10 cellular contexts compared by ENCODE assay signal in the genomic region with DNA sequence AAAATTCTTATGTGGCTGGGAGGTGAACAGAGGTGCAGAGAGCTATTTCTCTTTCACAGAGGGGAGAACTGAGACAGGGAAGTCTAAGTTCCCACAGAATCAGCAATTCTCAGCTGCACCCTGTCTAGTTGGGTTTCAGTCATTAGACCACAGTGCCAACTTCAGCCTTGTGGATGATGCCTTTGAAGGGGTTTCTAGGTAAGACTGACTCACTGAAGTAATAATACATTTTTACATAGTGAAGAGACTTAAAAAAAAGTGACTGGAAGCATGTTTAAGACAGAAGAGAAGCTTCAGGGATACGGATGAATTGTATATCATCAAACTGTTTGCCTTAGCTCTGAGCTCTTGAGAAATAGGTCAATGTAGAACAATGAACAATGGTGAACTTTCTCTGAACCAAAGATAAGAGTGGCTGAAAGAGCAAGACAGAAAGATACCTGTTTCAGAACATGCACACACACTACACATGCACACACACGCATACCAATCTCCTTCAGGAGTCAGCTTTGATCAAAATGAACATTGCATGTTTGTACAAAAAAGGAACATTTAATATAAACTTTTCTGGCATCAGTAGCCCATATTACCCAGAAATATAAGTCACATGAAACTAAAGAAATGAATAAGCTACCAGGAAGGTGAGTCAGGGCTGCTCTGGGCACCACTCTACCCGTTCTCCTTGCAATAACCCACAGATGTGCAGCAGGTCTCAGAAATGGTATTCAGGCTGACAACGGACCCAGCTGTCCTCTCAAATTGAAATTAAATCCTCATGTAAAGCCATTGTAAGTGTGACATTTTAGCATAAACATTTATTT. TPM values are rescaled to one million over a fixed set of nuclear protein-coding genes. Genes with fewer than 3 reads are reported as not detected.
DNase-seq lines count a peak whose midpoint lies in the region; ATAC-seq, FAIRE-seq and TF ChIP-seq lines count a peak whose summit lies in the region.
"Had no signal": no experiment of that assay in that cellular context is flagged by ENCODE, and none has a peak within 500 bp of the region (broad histone marks: within the 10 kb centered on the region; RNA-seq: fewer than 3 reads in every experiment).

No MANE protein-coding gene starts in this region.

- peak; percentile 90 to 92 for ATAC-seq in activated CD4-positive, CD25-positive, alpha-beta regulatory T cell treated with anti-CD3 and anti-CD28 coated beads, Interleukin-2, amount 50 U/mL, for 24 hours
- no peak for ATAC-seq in GM18873 (IDR thresholded peaks at IDR 0.05; ENCODE audit: low FRiP score, unreplicated experiment)

- H3K4me3 ChIP-seq in MG63 (no peak overlapping the region), bronchial epithelial cell (ENCODE audit: low read depth, low read length) (no peak overlapping the region)

- H3K36me3 ChIP-seq in MG63 (no peaks in the 10 kb centered on the region), bronchial epithelial cell (ENCODE audit: control insufficient read depth, insufficient read depth, low read length) (no peaks in the 10 kb centered on the region)

- no peaks in the 10 kb centered on the region for H3K9me3 ChIP-seq in MG63

- DNase-seq in activated CD4-positive, CD25-positive, alpha-beta regulatory T cell treated with anti-CD3 and anti-CD28 coated beads, Interleukin-2, amount 50 U/mL, for 72 hours = no peak
- DNase-seq in MG63 = peak; percentile 46
- DNase-seq in bronchial epithelial cell (ENCODE audit: low read depth) = peak; percentile 90
- peak; percentile 45 to 47 for DNase-seq in stimulated activated CD4-positive, alpha-beta T cell treated with anti-CD3 and anti-CD28 coated beads, Interleukin-2, amount 100 ng/mL, for 24 hours
- no peak for DNase-seq in NCI-H2227 treated with DMSO at 0.1 percent for 48 hours (lab: John Stamatoyannopoulos, UW)
- no peak for DNase-seq in posterior vena cava (ENCODE audit: low spot score)
- DNase-seq: effector memory CD4-positive, alpha-beta T cell had no signal

- H3K27me3 ChIP-seq in MG63 (0 out of 2 replicates have a peak, but pooled peaks cover 5% of the 10 kb centered on the region), bronchial epithelial cell (ENCODE audit: control insufficient read depth, insufficient read depth, low read length) (no peaks in the 10 kb centered on the region)

- TF ChIP-seq CTCF in bronchial epithelial cell (IDR thresholded peaks at IDR 0.05; ENCODE audit: insufficient read depth, low read length, severe bottlenecking) = no peak

- intact Hi-C loops in posterior vena cava (cut with DNase I) = no loop called here

- FAIRE-seq in bronchial epithelial cell (lab: Jason Lieb, UNC) = no peak
- FAIRE-seq: A204.1 had no signal

RNA-seq across cellular contexts. Expression of a gene that starts 12.6 kb away (rescaled TPM):
- not detected in 2 replicates for total RNA-seq in MG63 (2014; rRNA removed; shearing (Covaris generic); ENCODE audit: low replicate concordance)
- total RNA-seq in bronchial epithelial cell (0.13 and 0.26 TPM in 2 replicates), posterior vena cava (10 to 100 TPM; 10.1 to 26.0 TPM)

Comparison
In these comparisons a context has a peak if more than half of its experiments do, and no peak if none do; other contexts are left out.
1. DNase-seq: peak in MG63 (single experiment), bronchial epithelial cell (single experiment) and stimulated activated CD4-positive, alpha-beta T cell treated with anti-CD3 and anti-CD28 coated beads, Interleukin-2, amount 100 ng/mL, for 24 hours (2 of 2); none in activated CD4-positive, CD25-positive, alpha-beta regulatory T cell treated with anti-CD3 and anti-CD28 coated beads, Interleukin-2, amount 50 U/mL, for 72 hours (single experiment), NCI-H2227 treated with DMSO at 0.1 percent for 48 hours (single experiment) and posterior vena cava (single experiment).